Comparison of ENCODE assay signal across 8 cellular contexts in genomic region chrX:103688949-103689348, GRCh38. TPM values are rescaled to one million over a fixed set of nuclear protein-coding genes. Genes with fewer than 3 reads are reported as not detected.
A peak's percentile ranks its signal among the peaks of the same experiment; 100 is the strongest.
DNase-seq lines count a peak whose midpoint lies in the region; ATAC-seq and TF ChIP-seq lines count a peak whose summit lies in the region.

No MANE protein-coding gene starts in this region.

- H3K9me3 ChIP-seq in naive thymus-derived CD4-positive, alpha-beta T cell (ENCODE audit: control insufficient read depth in 2 of 3, low read length in 3 of 3): no peaks in the 10 kb centered on the region

- peaks cover 0 to 4% (median 4%) of the 10 kb centered on the region in 3 experiments for H3K36me3 ChIP-seq in naive thymus-derived CD4-positive, alpha-beta T cell (ENCODE audit: control insufficient read depth in 2 of 3, insufficient read depth in 3 of 3, low read length in 3 of 3)

- H3K27me3 ChIP-seq in naive thymus-derived CD4-positive, alpha-beta T cell (ENCODE audit: control insufficient read depth in 2 of 2, insufficient read depth in 2 of 2, low read length in 2 of 2): no peaks in the 10 kb centered on the region

- H3K27ac ChIP-seq in naive thymus-derived CD4-positive, alpha-beta T cell (ENCODE audit: low read depth, low read length): no peak overlapping the region

- H3K27ac Mint-ChIP-seq in naive thymus-derived CD4-positive, alpha-beta T cell: no peak overlapping the region

- intact Hi-C loops in naive thymus-derived CD4-positive, alpha-beta T cell (cut with micrococcal nuclease): loop anchor here (1.0 to 10.0 kb wide), 10 partner anchors 22 to 1757 kb away; partner anchors contain the start of genes ZMAT1 (in 2 of the 2), RAB9B (in 1 of the 2), TCEAL3 (in 1 of the 2) and TCEAL8 (in 1 of the 2)

- H3K4me3 ChIP-seq in choroid plexus epithelial cell (ENCODE audit: low read depth, low read length): no peak overlapping the region
- no peak overlapping the region for H3K4me3 ChIP-seq in naive thymus-derived CD4-positive, alpha-beta T cell (ENCODE audit: low read length)

- in situ Hi-C loops in GM13976 (cut with MboI; ENCODE audit: low sequenced_read_pairs, unreplicated experiment): no loop called here

- POLR2A ChIA-PET in naive thymus-derived CD4-positive, alpha-beta T cell (lab: Charles Lee): no interaction called here

- peaks cover 0 to 2% (median 0%) of the 10 kb centered on the region in 11 donors for H3K9me3 Mint-ChIP-seq in naive thymus-derived CD4-positive, alpha-beta T cell

- H3K4me1 ChIP-seq in naive thymus-derived CD4-positive, alpha-beta T cell (ENCODE audit: control insufficient read depth in 2 of 2, insufficient read depth in 2 of 2, low read length in 2 of 2): peaks cover 4 to 13% of the 10 kb centered on the region in 2 donors

- TF ChIP-seq CTCF in GM13976 (IDR thresholded peaks at IDR 0.05; ENCODE audit: borderline replicate concordance, control extremely low read depth, extremely low read depth, insufficient read depth, missing control alignments) (peak; percentile 60), choroid plexus epithelial cell (conservative IDR thresholded peaks at IDR 0.05; ENCODE audit: low read depth, low read length) (peak; percentile 58)

- DNase-seq in AG08396 (ENCODE audit: low spot score) (peak; percentile 23), GM13976 (ENCODE audit: low spot score) (peak; percentile 17), NCI-H446 treated with DMSO at 0.1 percent for 48 hours (lab: John Stamatoyannopoulos, UW) (peak; percentile 25), choroid plexus epithelial cell (ENCODE audit: low read depth) (peak; percentile 58)
- DNase-seq in naive thymus-derived CD4-positive, alpha-beta T cell: peak in 6 of 9 donors; percentile 6 to 42 (median 28)
- DNase-seq in stimulated activated CD8-positive, alpha-beta memory T cell treated with anti-CD3 and anti-CD28 coated beads, Interleukin-4, amount 100 ng/mL, for 48 hours: no peak

- H3K36me3 Mint-ChIP-seq in naive thymus-derived CD4-positive, alpha-beta T cell: peaks cover 0 to 4% (median under 1%) of the 10 kb centered on the region in 5 donors

- ATAC-seq in naive thymus-derived CD4-positive, alpha-beta T cell: no peak
- ATAC-seq in GM18909 (IDR thresholded peaks at IDR 0.05; ENCODE audit: poor library complexity, unreplicated experiment): no peak
- ATAC-seq in GM19035 (IDR thresholded peaks at IDR 0.05; ENCODE audit: unreplicated experiment): no peak

- peak overlapping the region in 2 of 10 donors; percentile 26 to 44 for H3K4me3 Mint-ChIP-seq in naive thymus-derived CD4-positive, alpha-beta T cell

- CTCF ChIA-PET in naive thymus-derived CD4-positive, alpha-beta T cell (lab: Charles Lee): no interaction called here

- peaks cover 0 to 19% (median 7%) of the 10 kb centered on the region in 7 donors for H3K4me1 Mint-ChIP-seq in naive thymus-derived CD4-positive, alpha-beta T cell

- H3K27me3 Mint-ChIP-seq in naive thymus-derived CD4-positive, alpha-beta T cell: no peaks in the 10 kb centered on the region

RNA-seq across cellular contexts. Expression of gene MORF4L2, which starts 2.5 kb away (rescaled TPM):
- total RNA-seq in naive thymus-derived CD4-positive, alpha-beta T cell: 100 to 1,000 TPM; 103 to 177 (median 143) TPM
- polyA plus RNA-seq in naive thymus-derived CD4-positive, alpha-beta T cell: 10 to 100 TPM; 86.8 to 90.3 TPM

RNA-seq across cellular contexts. Expression of gene TMEM31, which starts 21.8 kb away (rescaled TPM):
- total RNA-seq in naive thymus-derived CD4-positive, alpha-beta T cell: not detected
- polyA plus RNA-seq in naive thymus-derived CD4-positive, alpha-beta T cell: not detected
